ENCODE assay signal across 1 cellular context in genomic region chr11:90187839-90188238, GRCh38.
TF ChIP-seq lines count a peak whose summit lies in the region.

No MANE protein-coding gene starts in this region.

TF ChIP-seq in GM12878, 131 proteins besides CTCF, POLR2A, EP300 and RAD21 (continued from another document):
- TF ChIP-seq HSF1 (IDR thresholded peaks at IDR 0.05; ENCODE audit: low read depth, low read length) (no peak), SUZ12 (IDR thresholded peaks at IDR 0.05; ENCODE audit: unreplicated experiment) (no peak), KLF5 (IDR thresholded peaks at IDR 0.05; ENCODE audit: partially characterized antibody) (no peak), MTA2 (IDR thresholded peaks at IDR 0.05; ENCODE audit: low read depth) (no peak), SMC3 (IDR thresholded peaks at IDR 0.05; ENCODE audit: borderline replicate concordance, low read length) (no peak)
- TF ChIP-seq, protein P1, sequence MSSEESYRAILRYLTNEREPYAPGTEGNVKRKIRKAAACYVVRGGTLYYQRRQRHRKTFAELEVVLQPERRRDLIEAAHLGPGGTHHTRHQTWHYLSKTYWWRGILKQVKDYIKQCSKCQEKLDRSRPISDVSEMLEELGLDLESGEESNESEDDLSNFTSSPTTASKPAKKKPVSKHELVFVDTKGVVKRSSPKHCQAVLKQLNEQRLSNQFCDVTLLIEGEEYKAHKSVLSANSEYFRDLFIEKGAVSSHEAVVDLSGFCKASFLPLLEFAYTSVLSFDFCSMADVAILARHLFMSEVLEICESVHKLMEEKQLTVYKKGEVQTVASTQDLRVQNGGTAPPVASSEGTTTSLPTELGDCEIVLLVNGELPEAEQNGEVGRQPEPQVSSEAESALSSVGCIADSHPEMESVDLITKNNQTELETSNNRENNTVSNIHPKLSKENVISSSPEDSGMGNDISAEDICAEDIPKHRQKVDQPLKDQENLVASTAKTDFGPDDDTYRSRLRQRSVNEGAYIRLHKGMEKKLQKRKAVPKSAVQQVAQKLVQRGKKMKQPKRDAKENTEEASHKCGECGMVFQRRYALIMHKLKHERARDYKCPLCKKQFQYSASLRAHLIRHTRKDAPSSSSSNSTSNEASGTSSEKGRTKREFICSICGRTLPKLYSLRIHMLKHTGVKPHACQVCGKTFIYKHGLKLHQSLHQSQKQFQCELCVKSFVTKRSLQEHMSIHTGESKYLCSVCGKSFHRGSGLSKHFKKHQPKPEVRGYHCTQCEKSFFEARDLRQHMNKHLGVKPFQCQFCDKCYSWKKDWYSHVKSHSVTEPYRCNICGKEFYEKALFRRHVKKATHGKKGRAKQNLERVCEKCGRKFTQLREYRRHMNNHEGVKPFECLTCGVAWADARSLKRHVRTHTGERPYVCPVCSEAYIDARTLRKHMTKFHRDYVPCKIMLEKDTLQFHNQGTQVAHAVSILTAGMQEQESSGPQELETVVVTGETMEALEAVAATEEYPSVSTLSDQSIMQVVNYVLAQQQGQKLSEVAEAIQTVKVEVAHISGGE (CRISPR knock-in tag; IDR thresholded peaks at IDR 0.05) = no peak
